In genomic region chr5:78677777-78678668, GRCh38 we compare ENCODE assay signal across 1 cellular context.
TF ChIP-seq lines count a peak whose summit lies in the region.

No MANE protein-coding gene starts in this region.

TF ChIP-seq in K562, 482 proteins besides CTCF, POLR2A, EP300 and RAD21 (continued from another document and continues in another):
- TF ChIP-seq BCOR (IDR thresholded peaks at IDR 0.05): no peak
- TF ChIP-seq EP400 (IDR thresholded peaks at IDR 0.05): peak; percentile 61
- TF ChIP-seq E2F6 (IDR thresholded peaks at IDR 0.05; ENCODE audit: borderline replicate concordance in 1 of 2, extremely low read depth in 1 of 2, insufficient read depth in 1 of 2, insufficient read length in 1 of 2, low read depth in 1 of 2, low read length in 1 of 2, poor library complexity in 1 of 2, severe bottlenecking in 1 of 2): no peak
- no peak for TF ChIP-seq ZNF436 (CRISPR knock-in tag; IDR thresholded peaks at IDR 0.05)
- TF ChIP-seq ZEB2 (IDR thresholded peaks at IDR 0.05): peak; percentile 30; the same call in 1 of the 2 replicates
- TF ChIP-seq CAMTA2 (CRISPR knock-in tag; conservative IDR thresholded peaks at IDR 0.05): no peak
- TF ChIP-seq ZNF253 (CRISPR knock-in tag; conservative IDR thresholded peaks at IDR 0.05): no peak
- no peak for TF ChIP-seq ZNF41 (CRISPR knock-in tag; conservative IDR thresholded peaks at IDR 0.05)
- TF ChIP-seq FOXJ2 (tag; IDR thresholded peaks at IDR 0.05): no peak
- TF ChIP-seq MBD2 (IDR thresholded peaks at IDR 0.05; ENCODE audit: borderline replicate concordance, low read depth): no peak
- TF ChIP-seq ARID3A (IDR thresholded peaks at IDR 0.05; ENCODE audit: borderline replicate concordance, low read depth, low read length): no peak
- TF ChIP-seq BDP1 (IDR thresholded peaks at IDR 0.05; ENCODE audit: insufficient read depth, insufficient read length): no peak
- TF ChIP-seq RFX1 (IDR thresholded peaks at IDR 0.05): no peak
- TF ChIP-seq ZC3H11A (IDR thresholded peaks at IDR 0.05; ENCODE audit: low read depth, low read length): no peak
- no peak for TF ChIP-seq HCFC1 (IDR thresholded peaks at IDR 0.05; ENCODE audit: low read depth, low read length)
- TF ChIP-seq THAP7 (CRISPR knock-in tag; IDR thresholded peaks at IDR 0.05): no peak
- no peak for TF ChIP-seq ZNF609 (CRISPR knock-in tag; IDR thresholded peaks at IDR 0.05; ENCODE audit: borderline replicate concordance)
- TF ChIP-seq ZBTB7A (IDR thresholded peaks at IDR 0.05; ENCODE audit: borderline replicate concordance, control insufficient read depth, low read depth, low read length): no peak
- no peak for TF ChIP-seq CHAMP1 (IDR thresholded peaks at IDR 0.05)
- TF ChIP-seq ZFX (CRISPR knock-in tag; IDR thresholded peaks at IDR 0.05): no peak
- TF ChIP-seq ZNF696 (CRISPR knock-in tag; conservative IDR thresholded peaks at IDR 0.05): no peak
- TF ChIP-seq ZBTB2 (IDR thresholded peaks at IDR 0.05): no peak
- no peak for TF ChIP-seq ZNF449 (CRISPR knock-in tag; IDR thresholded peaks at IDR 0.05)
- no peak for TF ChIP-seq CEBPZ (IDR thresholded peaks at IDR 0.05; ENCODE audit: borderline replicate concordance, low read depth, low read length)
- TF ChIP-seq ZNF318 (IDR thresholded peaks at IDR 0.05; ENCODE audit: borderline replicate concordance in 1 of 2, low read depth in 1 of 2): peak in 1 of 2 experiments; percentile 94; a peak in 2 of 4 replicates
- TF ChIP-seq TCFL5 (CRISPR knock-in tag; conservative IDR thresholded peaks at IDR 0.05): no peak
- no peak for TF ChIP-seq POLR2AphosphoS5 (IDR thresholded peaks at IDR 0.05; ENCODE audit: control insufficient read depth, insufficient read depth, low read depth, low read length)
- no peak for TF ChIP-seq HMGN3 (IDR thresholded peaks at IDR 0.05; ENCODE audit: borderline replicate concordance, extremely low read depth, insufficient read length, low read depth, low read length)
